ENCODE assay signal across 1 cellular context in the genomic region with DNA sequence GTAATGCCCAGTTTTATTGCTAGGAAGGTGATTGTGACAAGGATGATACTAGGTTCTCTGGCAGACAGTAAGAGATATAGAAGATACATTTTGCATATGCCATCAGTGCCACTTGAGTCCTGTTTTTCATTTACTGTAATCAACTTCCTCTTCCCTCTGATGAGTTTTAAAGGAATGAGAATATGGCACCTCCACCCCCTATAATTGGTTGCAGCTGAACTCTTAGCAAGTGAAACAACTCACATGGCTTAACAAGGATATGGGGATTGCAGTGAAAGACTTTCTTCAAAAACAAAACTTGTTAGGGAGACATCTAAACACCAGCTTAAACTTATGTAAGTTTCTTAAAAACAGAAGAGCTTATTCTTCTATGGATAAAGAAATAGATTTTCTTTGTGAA.
TF ChIP-seq lines count a peak whose summit lies in the region.

No MANE protein-coding gene starts in this region.

TF ChIP-seq in K562, 482 proteins besides CTCF, POLR2A, EP300 and RAD21 (continued from another document):
- TF ChIP-seq, protein P1, sequence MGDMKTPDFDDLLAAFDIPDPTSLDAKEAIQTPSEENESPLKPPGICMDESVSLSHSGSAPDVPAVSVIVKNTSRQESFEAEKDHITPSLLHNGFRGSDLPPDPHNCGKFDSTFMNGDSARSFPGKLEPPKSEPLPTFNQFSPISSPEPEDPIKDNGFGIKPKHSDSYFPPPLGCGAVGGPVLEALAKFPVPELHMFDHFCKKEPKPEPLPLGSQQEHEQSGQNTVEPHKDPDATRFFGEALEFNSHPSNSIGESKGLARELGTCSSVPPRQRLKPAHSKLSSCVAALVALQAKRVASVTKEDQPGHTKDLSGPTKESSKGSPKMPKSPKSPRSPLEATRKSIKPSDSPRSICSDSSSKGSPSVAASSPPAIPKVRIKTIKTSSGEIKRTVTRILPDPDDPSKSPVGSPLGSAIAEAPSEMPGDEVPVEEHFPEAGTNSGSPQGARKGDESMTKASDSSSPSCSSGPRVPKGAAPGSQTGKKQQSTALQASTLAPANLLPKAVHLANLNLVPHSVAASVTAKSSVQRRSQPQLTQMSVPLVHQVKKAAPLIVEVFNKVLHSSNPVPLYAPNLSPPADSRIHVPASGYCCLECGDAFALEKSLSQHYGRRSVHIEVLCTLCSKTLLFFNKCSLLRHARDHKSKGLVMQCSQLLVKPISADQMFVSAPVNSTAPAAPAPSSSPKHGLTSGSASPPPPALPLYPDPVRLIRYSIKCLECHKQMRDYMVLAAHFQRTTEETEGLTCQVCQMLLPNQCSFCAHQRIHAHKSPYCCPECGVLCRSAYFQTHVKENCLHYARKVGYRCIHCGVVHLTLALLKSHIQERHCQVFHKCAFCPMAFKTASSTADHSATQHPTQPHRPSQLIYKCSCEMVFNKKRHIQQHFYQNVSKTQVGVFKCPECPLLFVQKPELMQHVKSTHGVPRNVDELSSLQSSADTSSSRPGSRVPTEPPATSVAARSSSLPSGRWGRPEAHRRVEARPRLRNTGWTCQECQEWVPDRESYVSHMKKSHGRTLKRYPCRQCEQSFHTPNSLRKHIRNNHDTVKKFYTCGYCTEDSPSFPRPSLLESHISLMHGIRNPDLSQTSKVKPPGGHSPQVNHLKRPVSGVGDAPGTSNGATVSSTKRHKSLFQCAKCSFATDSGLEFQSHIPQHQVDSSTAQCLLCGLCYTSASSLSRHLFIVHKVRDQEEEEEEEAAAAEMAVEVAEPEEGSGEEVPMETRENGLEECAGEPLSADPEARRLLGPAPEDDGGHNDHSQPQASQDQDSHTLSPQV (IDR thresholded peaks at IDR 0.05), result no peak
- no peak for TF ChIP-seq RBM25 (IDR thresholded peaks at IDR 0.05; ENCODE audit: low read depth, low read length, severe bottlenecking)
- no peak for TF ChIP-seq MTA2 (IDR thresholded peaks at IDR 0.05; ENCODE audit: low read depth)
- no peak for TF ChIP-seq NFIC (IDR thresholded peaks at IDR 0.05)
- no peak for TF ChIP-seq DACH1 (IDR thresholded peaks at IDR 0.05; ENCODE audit: partially characterized antibody)
- no peak for TF ChIP-seq HDAC3 (IDR thresholded peaks at IDR 0.05; ENCODE audit: borderline replicate concordance, partially characterized antibody)
- no peak for TF ChIP-seq RFX1 (IDR thresholded peaks at IDR 0.05)
- TF ChIP-seq EWSR1 (IDR thresholded peaks at IDR 0.05; ENCODE audit: borderline replicate concordance, low read depth, partially characterized antibody), result no peak
- TF ChIP-seq, protein P2, sequence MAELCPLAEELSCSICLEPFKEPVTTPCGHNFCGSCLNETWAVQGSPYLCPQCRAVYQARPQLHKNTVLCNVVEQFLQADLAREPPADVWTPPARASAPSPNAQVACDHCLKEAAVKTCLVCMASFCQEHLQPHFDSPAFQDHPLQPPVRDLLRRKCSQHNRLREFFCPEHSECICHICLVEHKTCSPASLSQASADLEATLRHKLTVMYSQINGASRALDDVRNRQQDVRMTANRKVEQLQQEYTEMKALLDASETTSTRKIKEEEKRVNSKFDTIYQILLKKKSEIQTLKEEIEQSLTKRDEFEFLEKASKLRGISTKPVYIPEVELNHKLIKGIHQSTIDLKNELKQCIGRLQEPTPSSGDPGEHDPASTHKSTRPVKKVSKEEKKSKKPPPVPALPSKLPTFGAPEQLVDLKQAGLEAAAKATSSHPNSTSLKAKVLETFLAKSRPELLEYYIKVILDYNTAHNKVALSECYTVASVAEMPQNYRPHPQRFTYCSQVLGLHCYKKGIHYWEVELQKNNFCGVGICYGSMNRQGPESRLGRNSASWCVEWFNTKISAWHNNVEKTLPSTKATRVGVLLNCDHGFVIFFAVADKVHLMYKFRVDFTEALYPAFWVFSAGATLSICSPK (IDR thresholded peaks at IDR 0.05; ENCODE audit: borderline replicate concordance), result no peak
- TF ChIP-seq DMBX1 (CRISPR knock-in tag; IDR thresholded peaks at IDR 0.05; ENCODE audit: borderline replicate concordance), result no peak
- TF ChIP-seq ZNF197 (CRISPR knock-in tag; IDR thresholded peaks at IDR 0.05; ENCODE audit: low read depth), result no peak
- TF ChIP-seq GATAD2B (IDR thresholded peaks at IDR 0.05; ENCODE audit: borderline replicate concordance), result no peak
- TF ChIP-seq, protein P3, sequence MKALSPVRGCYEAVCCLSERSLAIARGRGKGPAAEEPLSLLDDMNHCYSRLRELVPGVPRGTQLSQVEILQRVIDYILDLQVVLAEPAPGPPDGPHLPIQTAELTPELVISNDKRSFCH (CRISPR knock-in tag; IDR thresholded peaks at IDR 0.05), result no peak
- TF ChIP-seq, protein P3 (tag; IDR thresholded peaks at IDR 0.05), result no peak
- TF ChIP-seq SP1 (CRISPR knock-in tag; IDR thresholded peaks at IDR 0.05), result no peak
